In genomic region chr19:610801-611505, GRCh38 we compare ENCODE assay signal across 8 cellular contexts. TPM values are rescaled to one million over a fixed set of nuclear protein-coding genes. Genes with fewer than 3 reads are reported as not detected.
A peak's percentile ranks its signal among the peaks of the same experiment; 100 is the strongest.
DNase-seq lines count a peak whose midpoint lies in the region; ATAC-seq and TF ChIP-seq lines count a peak whose summit lies in the region.

No MANE protein-coding gene starts in this region.

- intact Hi-C loops in activated CD4-positive, alpha-beta memory T cell treated with anti-CD3 and anti-CD28 coated beads for 36 hours (cut with micrococcal nuclease), result loop anchor here (1.0 to 2.0 kb wide), 5 partner anchors 22 to 70 kb away; partner anchors contain the start of genes BSG, HCN2 and POLRMT

- H3K9me3 Mint-ChIP-seq in IgD-negative memory B cell, result no peaks in the 10 kb centered on the region
- no peaks in the 10 kb centered on the region for H3K9me3 Mint-ChIP-seq in activated CD4-positive, alpha-beta memory T cell treated with anti-CD3 and anti-CD28 coated beads for 36 hours
- no peaks in the 10 kb centered on the region for H3K9me3 Mint-ChIP-seq in effector memory CD8-positive, alpha-beta T cell
- no peaks in the 10 kb centered on the region for H3K9me3 Mint-ChIP-seq in neural progenitor cell

- no peaks in the 10 kb centered on the region for H3K9me3 ChIP-seq in BE2C
- no peaks in the 10 kb centered on the region for H3K9me3 ChIP-seq in neural progenitor cell (ENCODE audit: low read depth)

- DNase-seq in BE2C (peak; percentile 86), neural progenitor cell (ENCODE audit: low spot score) (no peak), NCI-H345 (lab: John Stamatoyannopoulos, UW) (no peak), NOMO-1 treated with dmso at 0.1 percent for 144 hours (lab: John Stamatoyannopoulos, UW; ENCODE audit: unreplicated experiment) (no peak)
- peak; percentile 78 for DNase-seq in activated CD4-positive, alpha-beta memory T cell treated with anti-CD3 and anti-CD28 coated beads for 36 hours
- peak; percentile 32 to 47 (median 40) for DNase-seq in effector memory CD8-positive, alpha-beta T cell

- H2AFZ ChIP-seq in neural progenitor cell (replicated peaks), result no peak overlapping the region

- H3F3A ChIP-seq in neural progenitor cell (ENCODE audit: low read depth), result no peaks in the 10 kb centered on the region

- no peaks in the 10 kb centered on the region for H4K20me1 ChIP-seq in neural progenitor cell (ENCODE audit: low read depth)

- no peaks in the 10 kb centered on the region for H3K79me2 ChIP-seq in neural progenitor cell (ENCODE audit: low read depth)

- H3K27me3 Mint-ChIP-seq in IgD-negative memory B cell, result peaks cover 9% of the 10 kb centered on the region
- no peaks in the 10 kb centered on the region for H3K27me3 Mint-ChIP-seq in activated CD4-positive, alpha-beta memory T cell treated with anti-CD3 and anti-CD28 coated beads for 36 hours
- H3K27me3 Mint-ChIP-seq in effector memory CD8-positive, alpha-beta T cell, result no peaks in the 10 kb centered on the region
- H3K27me3 Mint-ChIP-seq in neural progenitor cell (ENCODE audit: insufficient read depth, low read depth), result peaks cover 9% of the 10 kb centered on the region

- H3K27me3 ChIP-seq in BE2C, result no peaks in the 10 kb centered on the region
- no peaks in the 10 kb centered on the region for H3K27me3 ChIP-seq in neural progenitor cell

- H3K9ac ChIP-seq in neural progenitor cell, result no peak overlapping the region

- H3K4me1 Mint-ChIP-seq in IgD-negative memory B cell (peaks cover 10 to 13% (median 13%) of the 10 kb centered on the region in 3 donors), neural progenitor cell (peaks cover 8% of the 10 kb centered on the region)
- peaks cover 26% of the 10 kb centered on the region for H3K4me1 Mint-ChIP-seq in activated CD4-positive, alpha-beta memory T cell treated with anti-CD3 and anti-CD28 coated beads for 36 hours (ENCODE audit: low read depth)
- H3K4me1 Mint-ChIP-seq in effector memory CD8-positive, alpha-beta T cell (ENCODE audit: low read depth in 2 of 2), result peaks cover 7 to 24% of the 10 kb centered on the region in 2 donors

- POLR2A ChIA-PET in activated CD4-positive, alpha-beta memory T cell treated with anti-CD3 and anti-CD28 coated beads for 36 hours (lab: Charles Lee), result interaction anchor here (1.1 to 1.5 kb wide), 2 partner anchors 49 to 101 kb away, joined by 3 to 4 read pairs; no protein-coding TSS in a partner anchor

- peaks cover 14% of the 10 kb centered on the region for H3K4me1 ChIP-seq in BE2C
- H3K4me1 ChIP-seq in neural progenitor cell, result no peaks in the 10 kb centered on the region

- no peak for TF ChIP-seq CTCF in BE2C (IDR thresholded peaks at IDR 0.05; ENCODE audit: low read depth, low read length)
- no peak for TF ChIP-seq CTCF in neural progenitor cell (IDR thresholded peaks at IDR 0.05)

- H3K27ac Mint-ChIP-seq in IgD-negative memory B cell (peak overlapping the region in 2 of 3 donors; percentile 84 to 90), neural progenitor cell (peak overlapping the region; percentile 68)
- H3K27ac Mint-ChIP-seq in activated CD4-positive, alpha-beta memory T cell treated with anti-CD3 and anti-CD28 coated beads for 36 hours, result peak overlapping the region; percentile 95
- H3K27ac Mint-ChIP-seq in effector memory CD8-positive, alpha-beta T cell, result peak overlapping the region; percentile 53 to 85

- CTCF ChIA-PET in activated CD4-positive, alpha-beta memory T cell treated with anti-CD3 and anti-CD28 coated beads for 36 hours (lab: Charles Lee), result interaction anchor here (1.0 to 2.5 kb wide), 5 partner anchors 18 to 373 kb away, joined by 3 to 8 read pairs (median 5); partner anchors contain the start of gene CDC34

- no peak overlapping the region for H3K4me2 ChIP-seq in neural progenitor cell

- H3K4me3 Mint-ChIP-seq in IgD-negative memory B cell (peak overlapping the region; percentile 65 to 94 (median 87)), neural progenitor cell (peak overlapping the region; percentile 19)
- H3K4me3 Mint-ChIP-seq in activated CD4-positive, alpha-beta memory T cell treated with anti-CD3 and anti-CD28 coated beads for 36 hours, result peak overlapping the region; percentile 79
- peak overlapping the region; percentile 77 to 84 for H3K4me3 Mint-ChIP-seq in effector memory CD8-positive, alpha-beta T cell

- ATAC-seq in effector memory CD8-positive, alpha-beta T cell (replicated peaks), result peak; percentile 56
- no peak for ATAC-seq in GM19467 (IDR thresholded peaks at IDR 0.05; ENCODE audit: unreplicated experiment)

- peak overlapping the region; percentile 37 for H3K4me3 ChIP-seq in BE2C (ENCODE audit: low read depth, low read length)
- no peak overlapping the region for H3K4me3 ChIP-seq in neural progenitor cell

- H3K36me3 Mint-ChIP-seq in IgD-negative memory B cell (no peaks in the 10 kb centered on the region), neural progenitor cell (peaks cover 10% of the 10 kb centered on the region)
- peaks cover 16% of the 10 kb centered on the region for H3K36me3 Mint-ChIP-seq in activated CD4-positive, alpha-beta memory T cell treated with anti-CD3 and anti-CD28 coated beads for 36 hours
- H3K36me3 Mint-ChIP-seq in effector memory CD8-positive, alpha-beta T cell (ENCODE audit: insufficient read depth), result peaks cover 10% of the 10 kb centered on the region

- no peak overlapping the region for H3K27ac ChIP-seq in neural progenitor cell

- H3K36me3 ChIP-seq in BE2C (peaks cover 21% of the 10 kb centered on the region), neural progenitor cell (no peaks in the 10 kb centered on the region)

RNA-seq across cellular contexts. Expression of gene HCN2, which starts 21.3 kb away (rescaled TPM):
- polyA plus RNA-seq in BE2C (2012; ENCODE audit: insufficient read depth, insufficient read length, low read depth), result 15.2 TPM
- not detected for polyA plus RNA-seq in IgD-negative memory B cell
- total RNA-seq in activated CD4-positive, alpha-beta memory T cell treated with anti-CD3 and anti-CD28 coated beads for 36 hours, result 1 to 10 TPM in 1 of 2 experiments, under 1 TPM in 1; 1.00 to 1.0 TPM
- 0.06 TPM in 1 of 2 replicates, not detected in the other for total RNA-seq in neural progenitor cell (ENCODE audit: low replicate concordance)

RNA-seq across cellular contexts. Expression of gene POLRMT, which starts 22.4 kb away (rescaled TPM):
- 246 TPM for polyA plus RNA-seq in BE2C (2012; ENCODE audit: insufficient read depth, insufficient read length, low read depth)
- 41.9 TPM for polyA plus RNA-seq in IgD-negative memory B cell
- total RNA-seq in activated CD4-positive, alpha-beta memory T cell treated with anti-CD3 and anti-CD28 coated beads for 36 hours, result 10 to 100 TPM; 71.5 to 72.5 TPM
- 14.1 and 68.6 TPM in 2 replicates for total RNA-seq in neural progenitor cell (ENCODE audit: low replicate concordance)

RNA-seq across cellular contexts. Expression of gene FGF22, which starts 28.7 kb away (rescaled TPM):
- 3.8 TPM for polyA plus RNA-seq in BE2C (2012; ENCODE audit: insufficient read depth, insufficient read length, low read depth)
- polyA plus RNA-seq in IgD-negative memory B cell, result not detected
- under 1 TPM in 1 of 2 experiments, not detected in 1; 0.14 TPM for total RNA-seq in activated CD4-positive, alpha-beta memory T cell treated with anti-CD3 and anti-CD28 coated beads for 36 hours
- 0.37 TPM in 1 of 2 replicates, not detected in the other for total RNA-seq in neural progenitor cell (ENCODE audit: low replicate concordance)

RNA-seq across cellular contexts. Expression of gene BSG, which starts 38.6 kb away (rescaled TPM):
- polyA plus RNA-seq in BE2C (2012; ENCODE audit: insufficient read depth, insufficient read length, low read depth), result 2,598 TPM
- polyA plus RNA-seq in IgD-negative memory B cell, result 287 TPM
- 100 to 1,000 TPM; 185 to 205 TPM for total RNA-seq in activated CD4-positive, alpha-beta memory T cell treated with anti-CD3 and anti-CD28 coated beads for 36 hours
- 330 and 913 TPM in 2 replicates for total RNA-seq in neural progenitor cell (ENCODE audit: low replicate concordance)

RNA-seq across cellular contexts. Expression of gene RNF126, which starts 52.1 kb away (rescaled TPM):
- polyA plus RNA-seq in BE2C (2012; ENCODE audit: insufficient read depth, insufficient read length, low read depth), result 208 TPM
- 108 TPM for polyA plus RNA-seq in IgD-negative memory B cell
- total RNA-seq in activated CD4-positive, alpha-beta memory T cell treated with anti-CD3 and anti-CD28 coated beads for 36 hours, result 10 to 100 TPM; 84.4 to 89.7 TPM
- 9.7 and 50.9 TPM in 2 replicates for total RNA-seq in neural progenitor cell (ENCODE audit: low replicate concordance)

Comparison
In these comparisons a context has a peak if more than half of its experiments do, and no peak if none do; other contexts are left out.
1. DNase-seq: peak in BE2C (single experiment), activated CD4-positive, alpha-beta memory T cell treated with anti-CD3 and anti-CD28 coated beads for 36 hours (single experiment) and effector memory CD8-positive, alpha-beta T cell (3 of 3); none in neural progenitor cell (single experiment), NCI-H345 (single experiment) and NOMO-1 treated with dmso at 0.1 percent for 144 hours (single experiment).
2. H3K4me3 Mint-ChIP-seq: peak in every context shown above with its lines; median percentile 87 in IgD-negative memory B cell; 80 in effector memory CD8-positive, alpha-beta T cell; 79 in activated CD4-positive, alpha-beta memory T cell treated with anti-CD3 and anti-CD28 coated beads for 36 hours; 19 in neural progenitor cell.
3. Peak in every context shown above with its lines, with median percentiles within 50 percentile points of each other: H3K27ac Mint-ChIP-seq.